Comparison of ENCODE assay signal across 14 cellular contexts in the genomic region with DNA sequence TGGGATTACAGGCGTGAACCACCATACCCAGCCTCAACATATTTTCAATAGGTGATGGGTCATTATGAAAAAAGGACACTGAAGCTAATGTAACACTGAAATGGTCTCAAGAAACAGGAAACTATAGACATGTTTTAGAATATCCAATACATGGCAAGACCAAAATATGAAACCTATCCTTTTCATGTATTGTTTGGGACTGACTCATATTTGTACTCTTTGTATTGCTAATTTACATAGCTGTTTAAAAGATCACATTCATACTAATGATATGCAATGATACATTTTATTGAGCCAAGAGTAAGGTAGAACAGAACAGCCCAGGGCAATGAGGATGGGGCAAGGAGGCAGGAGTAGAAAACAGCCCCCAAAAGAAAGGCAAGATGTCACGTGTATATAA. TPM values are rescaled to one million over a fixed set of nuclear protein-coding genes. Genes with fewer than 3 reads are reported as not detected.
DNase-seq lines count a peak whose midpoint lies in the region; ATAC-seq and TF ChIP-seq lines count a peak whose summit lies in the region.
"Had no signal": no experiment of that assay in that cellular context is flagged by ENCODE, and none has a peak within 500 bp of the region (broad histone marks: within the 10 kb centered on the region; RNA-seq: fewer than 3 reads in every experiment).

No MANE protein-coding gene starts in this region.

- peaks cover 75% of the 10 kb centered on the region for H3K36me3 Mint-ChIP-seq in activated CD8-positive, alpha-beta T cell treated with anti-CD3 and anti-CD28 coated beads for 36 hours (ENCODE audit: low read depth)
- peaks cover 14 to 21% of the 10 kb centered on the region in 2 donors for H3K36me3 Mint-ChIP-seq in naive B cell

- peaks cover 43% of the 10 kb centered on the region for H3K4me1 Mint-ChIP-seq in activated CD8-positive, alpha-beta T cell treated with anti-CD3 and anti-CD28 coated beads for 36 hours (ENCODE audit: low read depth)
- peaks cover 7 to 30% (median 8%) of the 10 kb centered on the region in 3 donors for H3K4me1 Mint-ChIP-seq in naive B cell
- H3K4me1 Mint-ChIP-seq: GM23338 had no signal

- intact Hi-C loops in activated CD8-positive, alpha-beta T cell treated with anti-CD3 and anti-CD28 coated beads for 36 hours (cut with micrococcal nuclease) = no loop called here

- no peaks in the 10 kb centered on the region; the same call in none of the 2 replicates for H3K36me3 ChIP-seq in GM06990 (ENCODE audit: control insufficient read depth, insufficient read depth, low read length)

- H3K4me3 Mint-ChIP-seq in activated CD8-positive, alpha-beta T cell treated with anti-CD3 and anti-CD28 coated beads for 36 hours = peak overlapping the region; percentile 16
- no peak overlapping the region for H3K4me3 Mint-ChIP-seq in naive B cell
- H3K4me3 Mint-ChIP-seq: GM23338 had no signal

- no peaks in the 10 kb centered on the region for H3K27me3 Mint-ChIP-seq in activated CD8-positive, alpha-beta T cell treated with anti-CD3 and anti-CD28 coated beads for 36 hours
- no peaks in the 10 kb centered on the region for H3K27me3 Mint-ChIP-seq in naive B cell

- CTCF ChIA-PET in activated CD8-positive, alpha-beta T cell treated with anti-CD3 and anti-CD28 coated beads for 36 hours (lab: Charles Lee) = interaction anchor here (2.3 to 2.8 kb wide), 2 partner anchors 9 to 25 kb away, joined by 7 to 8 read pairs; no protein-coding TSS in a partner anchor

- DNase-seq in GM06990 (ENCODE audit: extremely low read depth, insufficient read length) (peak; percentile 25), naive B cell (no peak), amniotic stem cell (lab: John Stamatoyannopoulos, UW) (no peak), NCI-H2081 (lab: John Stamatoyannopoulos, UW) (no peak)
- DNase-seq in activated CD8-positive, alpha-beta T cell treated with anti-CD3 and anti-CD28 coated beads for 36 hours = peak; percentile 26
- DNase-seq: activated CD8-positive, alpha-beta memory T cell treated with anti-CD3 and anti-CD28 coated beads, Interleukin-2, amount 50 U/mL, for 48 hours; esophagus squamous epithelium; left lung; stimulated activated CD4-positive, alpha-beta T cell treated with anti-CD3 and anti-CD28 coated beads, Interleukin-15, amount 100 ng/mL, for 24 hours; testis had no signal

- peak overlapping the region; percentile 86 for H3K27ac Mint-ChIP-seq in activated CD8-positive, alpha-beta T cell treated with anti-CD3 and anti-CD28 coated beads for 36 hours
- peak overlapping the region; percentile 7 to 92 (median 44) for H3K27ac Mint-ChIP-seq in naive B cell
- H3K27ac Mint-ChIP-seq: GM23338 had no signal

- no peak overlapping the region for H3K4me3 ChIP-seq in GM06990 (replicated peaks; ENCODE audit: low read depth, low read length)
- H3K4me3 ChIP-seq: BLaER1 treated with 17β-estradiol and CSF1 and Interleukin-3, amounts not matched to agents 10 nM and 100 nM; esophagus squamous epithelium; GM23338; left lung; testis had no signal

- peaks cover 22% of the 10 kb centered on the region for H3K9me3 Mint-ChIP-seq in activated CD8-positive, alpha-beta T cell treated with anti-CD3 and anti-CD28 coated beads for 36 hours
- H3K9me3 Mint-ChIP-seq in naive B cell = no peaks in the 10 kb centered on the region
- H3K9me3 Mint-ChIP-seq: GM23338 had no signal

- no peak for TF ChIP-seq CTCF in GM06990 (IDR thresholded peaks at IDR 0.05; ENCODE audit: insufficient read depth, low read length, poor library complexity, severe bottlenecking)
- no peak for TF ChIP-seq CTCF in activated CD8-positive, alpha-beta T cell treated with anti-CD3 and anti-CD28 coated beads for 36 hours (IDR thresholded peaks at IDR 0.05)

- POLR2A ChIA-PET in activated CD8-positive, alpha-beta T cell treated with anti-CD3 and anti-CD28 coated beads for 36 hours (lab: Charles Lee) = interaction anchor here (0.7 to 2.9 kb wide), 7 partner anchors 11 to 100 kb away, joined by 3 to 16 read pairs (median 3); a partner anchor contains a TSS

- ATAC-seq in GM18909 (IDR thresholded peaks at IDR 0.05; ENCODE audit: poor library complexity, unreplicated experiment) (peak; percentile 52), naive B cell (ENCODE audit: low read depth in 2 of 2) (no peak), HG03159 (IDR thresholded peaks at IDR 0.05; ENCODE audit: unreplicated experiment) (no peak)
- peak; percentile 77 for ATAC-seq in activated CD8-positive, alpha-beta T cell treated with anti-CD3 and anti-CD28 coated beads for 36 hours
- ATAC-seq: GM23338, left lung had no signal

- no peaks in the 10 kb centered on the region for H3K27me3 ChIP-seq in GM06990 (replicated peaks; ENCODE audit: control insufficient read depth, insufficient read depth, low read length)
- H3K27me3 ChIP-seq: BLaER1 treated with 17β-estradiol and CSF1 and Interleukin-3, amounts not matched to agents 10 nM and 100 nM; esophagus squamous epithelium; left lung; testis had no signal

RNA-seq across cellular contexts. Expression of a gene that starts 32.6 kb away (rescaled TPM):
- total RNA-seq in activated CD8-positive, alpha-beta T cell treated with anti-CD3 and anti-CD28 coated beads for 36 hours = 10 to 100 TPM; 70.8 to 83.3 TPM
- polyA plus RNA-seq in naive B cell (ENCODE audit: low read depth in 6 of 6) = 100 to 1,000 TPM in 4 of 6 donors, 10 to 100 TPM in 2; 38.6 to 242 (median 117) TPM

Comparison
In these comparisons a context has a peak if more than half of its experiments do, and no peak if none do; other contexts are left out.
1. DNase-seq: peak in GM06990 (single experiment) and activated CD8-positive, alpha-beta T cell treated with anti-CD3 and anti-CD28 coated beads for 36 hours (single experiment); none in naive B cell (single experiment), amniotic stem cell (single experiment) and NCI-H2081 (0 of 2).
2. ATAC-seq: peak in GM18909 (single experiment) and activated CD8-positive, alpha-beta T cell treated with anti-CD3 and anti-CD28 coated beads for 36 hours (single experiment); none in naive B cell (0 of 2) and HG03159 (single experiment).